In genomic region chr11:119018074-119018938, GRCh38 we compare ENCODE assay signal across 1 cellular context.
TF ChIP-seq lines count a peak whose summit lies in the region.

Gene RPS25 (minus strand): TSS chr11:119018343. CDS start chr11:119018284, 59 bp downstream.
Gene TRAPPC4 (plus strand): TSS chr11:119018766. CDS start chr11:119018796, 30 bp downstream.

TF ChIP-seq in HepG2, 621 proteins besides CTCF, POLR2A, EP300 and RAD21 (continued from another document and continues in another):
- no peak for TF ChIP-seq ZNF512B (CRISPR knock-in tag; IDR thresholded peaks at IDR 0.05; ENCODE audit: borderline replicate concordance)
- TF ChIP-seq MYNN (CRISPR knock-in tag; IDR thresholded peaks at IDR 0.05; ENCODE audit: low read depth): no peak
- peak; percentile 53 for TF ChIP-seq NR2F6 (IDR thresholded peaks at IDR 0.05)
- TF ChIP-seq NR2F6 (CRISPR knock-in tag; IDR thresholded peaks at IDR 0.05): no peak
- TF ChIP-seq ZNF615 (CRISPR knock-in tag; IDR thresholded peaks at IDR 0.05; ENCODE audit: borderline replicate concordance): no peak
- no peak for TF ChIP-seq ZNF563 (CRISPR knock-in tag; IDR thresholded peaks at IDR 0.05)
- no peak for TF ChIP-seq ZNF607 (CRISPR knock-in tag; IDR thresholded peaks at IDR 0.05; ENCODE audit: borderline replicate concordance)
- TF ChIP-seq SRY (CRISPR knock-in tag; IDR thresholded peaks at IDR 0.05): peak; percentile 70
- peak in 1 of 2 experiments; percentile 53; a peak in 1 of 4 replicates for TF ChIP-seq REST (IDR thresholded peaks at IDR 0.05; ENCODE audit: borderline replicate concordance in 1 of 2, low read depth in 1 of 2, low read length in 2 of 2)
- TF ChIP-seq MTERF4 (CRISPR knock-in tag; IDR thresholded peaks at IDR 0.05): 0 out of 2 replicates have a peak, but pooled peaks have one; percentile 36
- no peak for TF ChIP-seq ZNF580 (CRISPR knock-in tag; IDR thresholded peaks at IDR 0.05; ENCODE audit: borderline replicate concordance, low read depth)
- TF ChIP-seq TFE3 (CRISPR knock-in tag; IDR thresholded peaks at IDR 0.05): no peak; the same call in 1 of the 2 replicates
- peak; percentile 50; the same call in 1 of the 2 replicates for TF ChIP-seq TEF (CRISPR knock-in tag; IDR thresholded peaks at IDR 0.05)
- no peak for TF ChIP-seq POLR2AphosphoS2 (IDR thresholded peaks at IDR 0.05; ENCODE audit: low read depth, low read length)
- TF ChIP-seq YEATS2 (CRISPR knock-in tag; IDR thresholded peaks at IDR 0.05; ENCODE audit: borderline replicate concordance): peak; percentile 97
- no peak for TF ChIP-seq ZNF598 (CRISPR knock-in tag; IDR thresholded peaks at IDR 0.05; ENCODE audit: borderline replicate concordance)
- no peak for TF ChIP-seq ZNF234 (CRISPR knock-in tag; conservative IDR thresholded peaks at IDR 0.05)
- TF ChIP-seq HOXA5 (CRISPR knock-in tag; IDR thresholded peaks at IDR 0.05): peak; percentile 83; the same call in 1 of the 2 replicates
- peak; percentile 65 for TF ChIP-seq SIN3B (IDR thresholded peaks at IDR 0.05; ENCODE audit: low read length)
- TF ChIP-seq RARG (CRISPR knock-in tag; IDR thresholded peaks at IDR 0.05; ENCODE audit: low read depth): no peak
- TF ChIP-seq NFIB (CRISPR knock-in tag; IDR thresholded peaks at IDR 0.05; ENCODE audit: borderline replicate concordance): no peak
- TF ChIP-seq PRDM15 (CRISPR knock-in tag; IDR thresholded peaks at IDR 0.05): no peak
- TF ChIP-seq ZNF614 (CRISPR knock-in tag; IDR thresholded peaks at IDR 0.05; ENCODE audit: borderline replicate concordance): peak; percentile 33; the same call in 1 of the 2 replicates
- peak; percentile 27; the same call in 1 of the 2 replicates for TF ChIP-seq MXD1 (CRISPR knock-in tag; IDR thresholded peaks at IDR 0.05)
- no peak for TF ChIP-seq ADNP (CRISPR knock-in tag; IDR thresholded peaks at IDR 0.05)
- no peak for TF ChIP-seq HDAC6 (IDR thresholded peaks at IDR 0.05; ENCODE audit: low read depth, low read length)
- TF ChIP-seq ZNF343 (CRISPR knock-in tag; IDR thresholded peaks at IDR 0.05): 0 out of 2 replicates have a peak, but pooled peaks have one; percentile 55
- no peak for TF ChIP-seq PAX8 (CRISPR knock-in tag; IDR thresholded peaks at IDR 0.05; ENCODE audit: borderline replicate concordance)
- 0 out of 2 replicates have a peak, but pooled peaks have one; percentile 58 for TF ChIP-seq CREB3 (CRISPR knock-in tag; IDR thresholded peaks at IDR 0.05)
- TF ChIP-seq AFF4 (CRISPR knock-in tag; IDR thresholded peaks at IDR 0.05): peak; percentile 56; the same call in 1 of the 2 replicates
- TF ChIP-seq POGK (CRISPR knock-in tag; conservative IDR thresholded peaks at IDR 0.05): peak; percentile 79
- no peak for TF ChIP-seq GLI4 (CRISPR knock-in tag; IDR thresholded peaks at IDR 0.05; ENCODE audit: borderline replicate concordance)
- no peak for TF ChIP-seq ZNF101 (CRISPR knock-in tag; IDR thresholded peaks at IDR 0.05; ENCODE audit: borderline replicate concordance, low read depth)
- TF ChIP-seq MATR3 (CRISPR knock-in tag; IDR thresholded peaks at IDR 0.05): no peak
- TF ChIP-seq FOSL1 (CRISPR knock-in tag; IDR thresholded peaks at IDR 0.05; ENCODE audit: borderline replicate concordance): 0 out of 2 replicates have a peak, but pooled peaks have one; percentile 16
- no peak for TF ChIP-seq TMF1 (CRISPR knock-in tag; IDR thresholded peaks at IDR 0.05; ENCODE audit: low read depth)
